Comparison of ENCODE assay signal across 11 cellular contexts in the genomic region with DNA sequence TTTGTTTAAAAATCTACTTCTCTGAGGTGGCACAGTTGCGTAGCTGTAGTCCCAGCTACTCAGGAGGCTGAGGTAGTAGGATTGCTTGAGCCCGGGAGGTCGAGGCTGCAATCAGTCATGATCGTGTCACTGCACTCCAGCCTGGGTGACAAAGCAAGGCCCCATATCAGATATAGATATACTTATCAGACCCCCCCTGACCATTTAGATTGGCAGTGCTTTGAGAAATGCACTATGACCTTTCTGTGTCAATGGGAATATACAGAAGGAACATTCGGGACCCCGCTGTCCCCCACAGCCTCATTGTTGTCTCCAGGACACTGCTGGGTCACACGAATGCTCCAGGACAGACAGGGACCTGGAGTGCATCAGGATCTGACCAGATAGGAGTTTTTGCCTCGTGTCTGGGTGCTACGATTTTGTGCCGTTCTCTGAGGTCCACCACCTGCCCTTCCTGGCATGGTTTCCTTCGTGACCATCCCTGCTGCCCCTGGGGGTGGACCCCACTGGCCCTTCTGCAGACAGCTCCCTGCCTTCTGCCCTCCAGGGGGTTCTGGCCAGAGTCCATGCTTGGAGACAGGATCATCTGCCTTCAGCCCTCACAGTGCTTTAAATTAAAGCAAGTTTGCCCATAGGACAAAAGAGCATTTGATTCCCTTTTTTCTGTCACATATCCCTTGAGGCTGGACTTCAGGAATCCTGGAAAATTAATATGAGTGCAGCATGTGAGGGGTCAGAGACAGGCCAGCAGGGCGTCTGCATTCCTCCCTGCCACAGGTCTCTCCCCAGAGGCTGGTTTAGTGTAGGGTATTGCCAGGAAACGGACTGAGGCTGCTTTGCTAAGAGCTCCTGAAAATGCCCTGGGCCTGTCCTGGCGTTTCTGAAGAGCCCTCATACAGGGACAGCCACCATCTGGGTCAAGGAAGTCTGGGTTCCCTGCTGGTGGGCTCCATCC. TPM values are rescaled to one million over a fixed set of nuclear protein-coding genes. Genes with fewer than 3 reads are reported as not detected.
DNase-seq lines count a peak whose midpoint lies in the region; ATAC-seq and TF ChIP-seq lines count a peak whose summit lies in the region.
"Had no signal": no experiment of that assay in that cellular context is flagged by ENCODE, and none has a peak within 500 bp of the region (broad histone marks: within the 10 kb centered on the region; RNA-seq: fewer than 3 reads in every experiment).

No MANE protein-coding gene starts in this region.

- H3K23ac ChIP-seq in mesenchymal stem cell (ENCODE audit: low read length in 2 of 2): no peak overlapping the region

- H3K14ac ChIP-seq in mesenchymal stem cell (ENCODE audit: low read length in 2 of 2): no peak overlapping the region

- no peaks in the 10 kb centered on the region for H3K27me3 ChIP-seq in mesenchymal stem cell (ENCODE audit: control insufficient read depth in 1 of 2, insufficient read depth in 1 of 2, low read length in 2 of 2)
- no peaks in the 10 kb centered on the region for H3K27me3 ChIP-seq in BE2C
- H3K27me3 ChIP-seq: tibial nerve had no signal

- ATAC-seq in natural killer cell treated with Interleukin-12 subunit alpha and Interleukin-12 subunit beta and Interleukin-15 and Interleukin-18, amount 100 ng/mL, for 72 hours: no peak
- no peak for ATAC-seq in natural killer cell

- H3K4me1 Mint-ChIP-seq in natural killer cell treated with Interleukin-12 subunit alpha and Interleukin-12 subunit beta and Interleukin-15 and Interleukin-18, amount 100 ng/mL, for 72 hours (ENCODE audit: low read depth in 2 of 2): peaks cover 21 to 34% of the 10 kb centered on the region in 2 donors
- peaks cover 22 to 24% of the 10 kb centered on the region in 2 donors for H3K4me1 Mint-ChIP-seq in natural killer cell
- peaks cover 49% of the 10 kb centered on the region for H3K4me1 Mint-ChIP-seq in activated T-helper 2 cell treated with anti-CD3 and anti-CD28 coated beads, Interferon-gamma antibody, Interleukin-2, Interleukin-4, amounts not matched to agents 10 μg/mL and 5 μg/mL and 100 μg/mL, durations not matched to agents 14 hours and 24 hours and 36 hours (ENCODE audit: low read depth)

- no peak overlapping the region for H3K27ac ChIP-seq in mesenchymal stem cell (ENCODE audit: low read length, poor library complexity, severe bottlenecking)
- H3K27ac ChIP-seq: tibial nerve had no signal

- intact Hi-C loops in natural killer cell (cut with micrococcal nuclease) (no loop called here), head of caudate nucleus (cut with DNase I) (no loop called here)
- intact Hi-C loops in activated T-helper 2 cell treated with anti-CD3 and anti-CD28 coated beads, Interferon-gamma antibody, Interleukin-2, Interleukin-4, amounts not matched to agents 10 μg/mL and 5 μg/mL and 100 μg/mL, durations not matched to agents 14 hours and 24 hours and 36 hours (cut with micrococcal nuclease): loop anchor here (2.0 to 10.0 kb wide), 2 partner anchors 38 to 142 kb away; a partner anchor contains a TSS

- H4K8ac ChIP-seq in mesenchymal stem cell (ENCODE audit: low read length): no peak overlapping the region

- no peak for TF ChIP-seq CTCF in natural killer cell (IDR thresholded peaks at IDR 0.05)
- no peak for TF ChIP-seq CTCF in BE2C (IDR thresholded peaks at IDR 0.05; ENCODE audit: low read depth, low read length)

- H2BK5ac ChIP-seq in mesenchymal stem cell (ENCODE audit: low read depth, low read length, poor library complexity, severe bottlenecking): no peak overlapping the region

- H2BK120ac ChIP-seq in mesenchymal stem cell (ENCODE audit: low read depth, low read length): no peak overlapping the region

- 79% methylated on average over 13 of the region's 14 CpGs for WGBS in mesenchymal stem cell

- no peak overlapping the region for H4K91ac ChIP-seq in mesenchymal stem cell (ENCODE audit: low read length)

- peak overlapping the region; percentile 4 for H2AK5ac ChIP-seq in mesenchymal stem cell (ENCODE audit: low read length, severe bottlenecking)

- H3K4me3 ChIP-seq in mesenchymal stem cell (ENCODE audit: insufficient read depth in 1 of 2, low read depth in 1 of 2, low read length in 2 of 2): no peak overlapping the region
- no peak overlapping the region for H3K4me3 ChIP-seq in BE2C (ENCODE audit: low read depth, low read length)
- H3K4me3 ChIP-seq: tibial nerve had no signal

- H3K36me3 ChIP-seq in mesenchymal stem cell (ENCODE audit: control insufficient read depth in 1 of 2, insufficient read depth in 2 of 2, low read depth in 1 of 2, low read length in 2 of 2) (peaks cover 53 to 76% of the 10 kb centered on the region in 2 experiments), BE2C (no peaks in the 10 kb centered on the region; the same call in 1 of the 2 replicates)

- H3K9me3 Mint-ChIP-seq in natural killer cell treated with Interleukin-12 subunit alpha and Interleukin-12 subunit beta and Interleukin-15 and Interleukin-18, amount 100 ng/mL, for 72 hours: no peaks in the 10 kb centered on the region
- no peaks in the 10 kb centered on the region for H3K9me3 Mint-ChIP-seq in natural killer cell
- H3K9me3 Mint-ChIP-seq in activated T-helper 2 cell treated with anti-CD3 and anti-CD28 coated beads, Interferon-gamma antibody, Interleukin-2, Interleukin-4, amounts not matched to agents 10 μg/mL and 5 μg/mL and 100 μg/mL, durations not matched to agents 14 hours and 24 hours and 36 hours: no peaks in the 10 kb centered on the region
- H3K9me3 Mint-ChIP-seq: central memory CD8-positive, alpha-beta T cell had no signal

- no peak overlapping the region for H3K4ac ChIP-seq in mesenchymal stem cell (ENCODE audit: low read depth in 1 of 2, low read length in 2 of 2)

- H2AFZ ChIP-seq in mesenchymal stem cell (ENCODE audit: low read depth, low read length): no peak overlapping the region

- no peaks in the 10 kb centered on the region for H3K27me3 Mint-ChIP-seq in natural killer cell treated with Interleukin-12 subunit alpha and Interleukin-12 subunit beta and Interleukin-15 and Interleukin-18, amount 100 ng/mL, for 72 hours
- H3K27me3 Mint-ChIP-seq in natural killer cell (ENCODE audit: low read depth in 2 of 2): no peaks in the 10 kb centered on the region
- no peaks in the 10 kb centered on the region for H3K27me3 Mint-ChIP-seq in activated T-helper 2 cell treated with anti-CD3 and anti-CD28 coated beads, Interferon-gamma antibody, Interleukin-2, Interleukin-4, amounts not matched to agents 10 μg/mL and 5 μg/mL and 100 μg/mL, durations not matched to agents 14 hours and 24 hours and 36 hours (ENCODE audit: low read depth)
- H3K27me3 Mint-ChIP-seq: central memory CD8-positive, alpha-beta T cell had no signal

- no peak for DNase-seq in natural killer cell treated with Interleukin-12 subunit alpha and Interleukin-12 subunit beta and Interleukin-15 and Interleukin-18, amount 100 ng/mL, for 72 hours (ENCODE audit: low spot score)
- DNase-seq in natural killer cell (no peak), mesenchymal stem cell (no peak), BE2C (no peak), GF-D8 (lab: John Stamatoyannopoulos, UW) (no peak), head of caudate nucleus (no peak)
- no peak for DNase-seq in activated T-helper 2 cell treated with anti-CD3 and anti-CD28 coated beads, Interferon-gamma antibody, Interleukin-2, Interleukin-4, amounts not matched to agents 10 μg/mL and 5 μg/mL and 100 μg/mL, durations not matched to agents 14 hours and 24 hours and 36 hours (ENCODE audit: low spot score)
- no peak for DNase-seq in stimulated activated CD4-positive, alpha-beta T cell treated with anti-CD3 and anti-CD28 coated beads, Interleukin-2, amount 100 ng/mL, for 24 hours
- DNase-seq: NCI-H1694 treated with DMSO at 0.1 percent for 48 hours had no signal

- H3K4me1 ChIP-seq in mesenchymal stem cell (ENCODE audit: control insufficient read depth, insufficient read depth, low read depth, low read length) (peaks cover 23% of the 10 kb centered on the region), BE2C (no peaks in the 10 kb centered on the region)

- no peak overlapping the region for H3K4me2 ChIP-seq in mesenchymal stem cell (ENCODE audit: low read length, poor library complexity, severe bottlenecking)

- no peak overlapping the region for H2BK12ac ChIP-seq in mesenchymal stem cell (ENCODE audit: low read length in 2 of 2)

- H3K79me1 ChIP-seq in mesenchymal stem cell (replicated peaks; ENCODE audit: low read length, poor library complexity, severe bottlenecking): peaks cover 10% of the 10 kb centered on the region

- peak overlapping the region in 1 of 2 donors; percentile 68 for H3K27ac Mint-ChIP-seq in natural killer cell treated with Interleukin-12 subunit alpha and Interleukin-12 subunit beta and Interleukin-15 and Interleukin-18, amount 100 ng/mL, for 72 hours
- H3K27ac Mint-ChIP-seq in natural killer cell: peak overlapping the region in 1 of 2 donors; percentile 84
- H3K27ac Mint-ChIP-seq in activated T-helper 2 cell treated with anti-CD3 and anti-CD28 coated beads, Interferon-gamma antibody, Interleukin-2, Interleukin-4, amounts not matched to agents 10 μg/mL and 5 μg/mL and 100 μg/mL, durations not matched to agents 14 hours and 24 hours and 36 hours: peak overlapping the region; percentile 90

- no peak overlapping the region for H3K9ac ChIP-seq in mesenchymal stem cell (ENCODE audit: low read length)

- no peak overlapping the region for H2BK15ac ChIP-seq in mesenchymal stem cell (ENCODE audit: low read depth, poor library complexity, severe bottlenecking)

- H3K36me3 Mint-ChIP-seq in natural killer cell treated with Interleukin-12 subunit alpha and Interleukin-12 subunit beta and Interleukin-15 and Interleukin-18, amount 100 ng/mL, for 72 hours: no peaks in the 10 kb centered on the region
- no peaks in the 10 kb centered on the region for H3K36me3 Mint-ChIP-seq in natural killer cell
- peaks cover 54% of the 10 kb centered on the region for H3K36me3 Mint-ChIP-seq in activated T-helper 2 cell treated with anti-CD3 and anti-CD28 coated beads, Interferon-gamma antibody, Interleukin-2, Interleukin-4, amounts not matched to agents 10 μg/mL and 5 μg/mL and 100 μg/mL, durations not matched to agents 14 hours and 24 hours and 36 hours (ENCODE audit: low read depth)

- H3K4me3 Mint-ChIP-seq in natural killer cell treated with Interleukin-12 subunit alpha and Interleukin-12 subunit beta and Interleukin-15 and Interleukin-18, amount 100 ng/mL, for 72 hours: peak overlapping the region; percentile 69
- H3K4me3 Mint-ChIP-seq in natural killer cell: no peak overlapping the region
- no peak overlapping the region for H3K4me3 Mint-ChIP-seq in activated T-helper 2 cell treated with anti-CD3 and anti-CD28 coated beads, Interferon-gamma antibody, Interleukin-2, Interleukin-4, amounts not matched to agents 10 μg/mL and 5 μg/mL and 100 μg/mL, durations not matched to agents 14 hours and 24 hours and 36 hours (ENCODE audit: low read depth)
- H3K4me3 Mint-ChIP-seq: central memory CD8-positive, alpha-beta T cell had no signal

- H3K18ac ChIP-seq in mesenchymal stem cell (ENCODE audit: low read depth in 1 of 2, low read length in 2 of 2): no peak overlapping the region

- H3K9me3 ChIP-seq in mesenchymal stem cell (ENCODE audit: control insufficient read depth, low read length) (no peaks in the 10 kb centered on the region), BE2C (no peaks in the 10 kb centered on the region)
- H3K9me3 ChIP-seq: tibial nerve had no signal

RNA-seq across cellular contexts. Expression of a gene that starts 19.3 kb away (rescaled TPM):
- 10 to 100 TPM in 1 of 2 donors, 1 to 10 TPM in 1; 3.4 to 18.2 TPM for total RNA-seq in natural killer cell treated with Interleukin-12 subunit alpha and Interleukin-12 subunit beta and Interleukin-15 and Interleukin-18, amount 100 ng/mL, for 72 hours
- total RNA-seq in natural killer cell: 1 to 10 TPM in 1 of 3 donors, under 1 TPM in 2; 0.45 to 1.7 (median 0.84) TPM
- total RNA-seq in activated T-helper 2 cell treated with anti-CD3 and anti-CD28 coated beads, Interferon-gamma antibody, Interleukin-2, Interleukin-4, amounts not matched to agents 10 μg/mL and 5 μg/mL and 100 μg/mL, durations not matched to agents 14 hours and 24 hours and 36 hours: 8.5 and 9.1 TPM in 2 replicates
- polyA plus RNA-seq in mesenchymal stem cell (2013, experiment 1 of 2): 0.11 TPM
- 0.05 TPM for polyA plus RNA-seq in mesenchymal stem cell (2013, experiment 2 of 2)
- polyA plus RNA-seq in BE2C (2012; ENCODE audit: insufficient read depth, insufficient read length, low read depth): 22.4 TPM

RNA-seq across cellular contexts. Expression of a gene that starts 50.1 kb away (rescaled TPM):
- total RNA-seq in natural killer cell treated with Interleukin-12 subunit alpha and Interleukin-12 subunit beta and Interleukin-15 and Interleukin-18, amount 100 ng/mL, for 72 hours: 10 to 100 TPM; 41.2 to 43.8 TPM
- 10 to 100 TPM; 26.7 to 43.6 (median 33.8) TPM for total RNA-seq in natural killer cell
- total RNA-seq in activated T-helper 2 cell treated with anti-CD3 and anti-CD28 coated beads, Interferon-gamma antibody, Interleukin-2, Interleukin-4, amounts not matched to agents 10 μg/mL and 5 μg/mL and 100 μg/mL, durations not matched to agents 14 hours and 24 hours and 36 hours: 27.7 and 30.4 TPM in 2 replicates
- polyA plus RNA-seq in mesenchymal stem cell (2013, experiment 1 of 2): 29.8 TPM
- polyA plus RNA-seq in mesenchymal stem cell (2013, experiment 2 of 2): 28.1 TPM
- 50.0 TPM for polyA plus RNA-seq in BE2C (2012; ENCODE audit: insufficient read depth, insufficient read length, low read depth)
